ENCODE assay signal across 14 cellular contexts in genomic region chr4:2292679-2293108, GRCh38. TPM values are rescaled to one million over a fixed set of nuclear protein-coding genes. Genes with fewer than 3 reads are reported as not detected.
A peak's percentile ranks its signal among the peaks of the same experiment; 100 is the strongest.
DNase-seq lines count a peak whose midpoint lies in the region; ATAC-seq, FAIRE-seq and TF ChIP-seq lines count a peak whose summit lies in the region.
"Had no signal": no experiment of that assay in that cellular context is flagged by ENCODE, and none has a peak within 500 bp of the region (broad histone marks: within the 10 kb centered on the region; RNA-seq: fewer than 3 reads in every experiment).

No MANE protein-coding gene starts in this region.

- H3K36me3 ChIP-seq in BE2C (no peaks in the 10 kb centered on the region), kidney (ENCODE audit: control insufficient read depth in 1 of 2, insufficient read depth in 2 of 2, low read length in 2 of 2) (no peaks in the 10 kb centered on the region)
- H3K36me3 ChIP-seq: HAP-1, neutrophil had no signal

- peak overlapping the region; percentile 11; the same call in 1 of the 2 replicates for H3K27ac Mint-ChIP-seq in HFFc6
- peak overlapping the region; percentile 100 for H3K27ac Mint-ChIP-seq in central memory CD8-positive, alpha-beta T cell (ENCODE audit: low read depth)
- H3K27ac Mint-ChIP-seq: activated T-cell treated with anti-CD3 and anti-CD28 coated beads, Interleukin-2, amount 50 U/mL, for 72 hours had no signal

- intact Hi-C loops in kidney (cut with DNase I): no loop called here

- H3K4me1 ChIP-seq in BE2C (peaks cover 33% of the 10 kb centered on the region), kidney (ENCODE audit: control insufficient read depth in 1 of 2, insufficient read depth in 1 of 2, low read depth in 1 of 2, low read length in 2 of 2) (peaks cover 0 to 6% of the 10 kb centered on the region in 2 donors)
- H3K4me1 ChIP-seq: HAP-1 had no signal

- 0 out of 2 replicates have a peak, but pooled peaks cover 2% of the 10 kb centered on the region for H3K27me3 ChIP-seq in BE2C

- DNase-seq in BE2C: peak; percentile 62
- peak; percentile 48 for DNase-seq in HFFc6
- DNase-seq in central memory CD8-positive, alpha-beta T cell (ENCODE audit: low spot score in 2 of 2): no peak
- peak; percentile 49 for DNase-seq in myocyte (ENCODE audit: low read depth)
- DNase-seq in kidney: no peak
- no peak for DNase-seq in omental fat pad (ENCODE audit: low spot score)
- DNase-seq: activated T-cell treated with anti-CD3 and anti-CD28 coated beads, Interleukin-2, amount 50 U/mL, for 72 hours; left cardiac atrium; NCI-H1105 treated with DMSO at 0.1 percent for 48 hours had no signal

- H3K9me3 ChIP-seq in BE2C (no peaks in the 10 kb centered on the region), kidney (ENCODE audit: control insufficient read depth in 1 of 2, low read length in 2 of 2) (no peaks in the 10 kb centered on the region)
- H3K9me3 ChIP-seq: HAP-1, neutrophil had no signal

- no peak for TF ChIP-seq CTCF in BE2C (IDR thresholded peaks at IDR 0.05; ENCODE audit: low read depth, low read length)
- no peak for TF ChIP-seq CTCF in HFFc6 (IDR thresholded peaks at IDR 0.05)
- TF ChIP-seq CTCF in kidney (IDR thresholded peaks at IDR 0.05; ENCODE audit: borderline replicate concordance, extremely low read depth, insufficient read depth): no peak
- TF ChIP-seq CTCF in omental fat pad (IDR thresholded peaks at IDR 0.05): no peak

- H3K4me1 Mint-ChIP-seq in HFFc6 (ENCODE audit: low read depth): peaks cover 14% of the 10 kb centered on the region
- H3K4me1 Mint-ChIP-seq in central memory CD8-positive, alpha-beta T cell: peaks cover 28% of the 10 kb centered on the region

- no peaks in the 10 kb centered on the region for H3K9me3 Mint-ChIP-seq in HFFc6
- H3K9me3 Mint-ChIP-seq in central memory CD8-positive, alpha-beta T cell: no peaks in the 10 kb centered on the region

- H3K9ac ChIP-seq in kidney (ENCODE audit: low read length in 2 of 2): no peak overlapping the region

- ATAC-seq in central memory CD8-positive, alpha-beta T cell (replicated peaks; ENCODE audit: extremely low read depth, poor library complexity, severe bottlenecking): no peak
- ATAC-seq in GM19397 (IDR thresholded peaks at IDR 0.05; ENCODE audit: unreplicated experiment) (no peak), HG02571 (IDR thresholded peaks at IDR 0.05; ENCODE audit: unreplicated experiment) (no peak), omental fat pad (ENCODE audit: low FRiP score) (no peak)
- ATAC-seq: activated T-cell treated with anti-CD3 and anti-CD28 coated beads, Interleukin-2, amount 50 U/mL, for 72 hours; left cardiac atrium had no signal

- H3K4me3 ChIP-seq in BE2C (ENCODE audit: low read depth, low read length): 0 out of 2 replicates have a peak overlapping the region, but pooled peaks have one; percentile 9
- H3K4me3 ChIP-seq in kidney (ENCODE audit: low read length in 2 of 2): no peak overlapping the region
- H3K4me3 ChIP-seq: HAP-1 had no signal

- FAIRE-seq in kidney (lab: Jason Lieb, UNC): no peak

- H3K27ac ChIP-seq in kidney (ENCODE audit: low read depth in 2 of 2, low read length in 2 of 2): no peak overlapping the region
- H3K27ac ChIP-seq: neutrophil, VCaP had no signal

- peaks cover 16% of the 10 kb centered on the region for H3K27me3 Mint-ChIP-seq in HFFc6 (ENCODE audit: insufficient read depth)
- H3K27me3 Mint-ChIP-seq in central memory CD8-positive, alpha-beta T cell: no peaks in the 10 kb centered on the region

- no peaks in the 10 kb centered on the region; the same call in 1 of the 2 replicates for H3K36me3 Mint-ChIP-seq in HFFc6 (ENCODE audit: low read depth)
- H3K36me3 Mint-ChIP-seq in central memory CD8-positive, alpha-beta T cell (ENCODE audit: insufficient read depth): peaks cover 15% of the 10 kb centered on the region

- no peak overlapping the region for H3K4me3 Mint-ChIP-seq in HFFc6
- H3K4me3 Mint-ChIP-seq in central memory CD8-positive, alpha-beta T cell: no peak overlapping the region
- H3K4me3 Mint-ChIP-seq: activated T-cell treated with anti-CD3 and anti-CD28 coated beads, Interleukin-2, amount 50 U/mL, for 72 hours had no signal

RNA-seq across cellular contexts. Expression of gene MXD4, which starts 30.8 kb away (rescaled TPM):
- 37.7 TPM for polyA plus RNA-seq in BE2C (2012; ENCODE audit: insufficient read depth, insufficient read length, low read depth)
- 10 to 100 TPM; 56.5 to 81.8 (median 60.3) TPM for total RNA-seq in HFFc6 (2021; fragmentation: NEBNext Ultra II Directional; extraction: Animal tissue kit (Norgen Biotek cat#: 25700))
- total RNA-seq in myocyte: 39.3 and 56.4 TPM in 2 replicates
- polyA plus RNA-seq in myocyte (2012): 62.3 TPM
- total RNA-seq in kidney: 84.8 TPM
- polyA plus RNA-seq in kidney (ENCODE audit: insufficient read depth, low read depth, low replicate concordance): 49.8 TPM
- total RNA-seq in omental fat pad: 100 to 1,000 TPM in 1 of 4 donors, 10 to 100 TPM in 3; 33.7 to 118 (median 59.5) TPM

RNA-seq across cellular contexts. Expression of gene HAUS3, which starts 50.8 kb away (rescaled TPM):
- 9.0 TPM for polyA plus RNA-seq in BE2C (2012; ENCODE audit: insufficient read depth, insufficient read length, low read depth)
- 10 to 100 TPM in 2 of 6 experiments, 1 to 10 TPM in 4; 6.9 to 10.8 (median 8.6) TPM for total RNA-seq in HFFc6 (2021; fragmentation: NEBNext Ultra II Directional; extraction: Animal tissue kit (Norgen Biotek cat#: 25700))
- total RNA-seq in myocyte (12.5 and 13.1 TPM in 2 replicates), kidney (12.1 TPM), omental fat pad (10 to 100 TPM in 3 of 4 donors, 1 to 10 TPM in 1; 9.5 to 27.6 (median 10.8) TPM)
- polyA plus RNA-seq in myocyte (2012): 4.2 TPM
- 4.1 TPM for polyA plus RNA-seq in kidney (ENCODE audit: insufficient read depth, low read depth, low replicate concordance)

RNA-seq across cellular contexts. Expression of gene POLN, which starts 50.8 kb away (rescaled TPM):
- 0.93 TPM for polyA plus RNA-seq in BE2C (2012; ENCODE audit: insufficient read depth, insufficient read length, low read depth)
- 1 to 10 TPM; 1.5 to 3.4 (median 2.2) TPM for total RNA-seq in HFFc6 (2021; fragmentation: NEBNext Ultra II Directional; extraction: Animal tissue kit (Norgen Biotek cat#: 25700))
- total RNA-seq in myocyte: 5.5 and 7.8 TPM in 2 replicates
- polyA plus RNA-seq in myocyte (2012): 4.1 TPM
- 3.8 TPM for total RNA-seq in kidney
- 1.3 TPM for polyA plus RNA-seq in kidney (ENCODE audit: insufficient read depth, low read depth, low replicate concordance)
- 1 to 10 TPM; 4.7 to 7.3 (median 5.1) TPM for total RNA-seq in omental fat pad

Comparison
In these comparisons a context has a peak if more than half of its experiments do, and no peak if none do; other contexts are left out.
1. DNase-seq: peak in BE2C (single experiment), HFFc6 (single experiment) and myocyte (single experiment); none in central memory CD8-positive, alpha-beta T cell (0 of 2), kidney (single experiment) and omental fat pad (single experiment).